Comparison of ENCODE assay signal across 15 cellular contexts in genomic region chr1:28190337-28190979, GRCh38. TPM values are rescaled to one million over a fixed set of nuclear protein-coding genes. Genes with fewer than 3 reads are reported as not detected.
A peak's percentile ranks its signal among the peaks of the same experiment; 100 is the strongest.
DNase-seq lines count a peak whose midpoint lies in the region; TF ChIP-seq lines count a peak whose summit lies in the region.
"Had no signal": no experiment of that assay in that cellular context is flagged by ENCODE, and none has a peak within 500 bp of the region (broad histone marks: within the 10 kb centered on the region; RNA-seq: fewer than 3 reads in every experiment).

No MANE protein-coding gene starts in this region.

- no peak overlapping the region for H3K27ac ChIP-seq in vagina
- H3K27ac ChIP-seq: suprapubic skin had no signal

- no peak overlapping the region for H3K4me3 ChIP-seq in vagina
- H3K4me3 ChIP-seq: suprapubic skin had no signal

- H3K36me3 ChIP-seq in vagina: no peaks in the 10 kb centered on the region
- H3K36me3 ChIP-seq: suprapubic skin had no signal

- H3K27me3 Mint-ChIP-seq in chondrocyte (ENCODE audit: low read depth) (no peaks in the 10 kb centered on the region), nephron progenitor cell (ENCODE audit: low read depth, poor library complexity) (peaks cover 3% of the 10 kb centered on the region)
- H3K27me3 Mint-ChIP-seq: activated B cell treated with CpG ODN at 0.5 μM for 24 hours; central memory CD8-positive, alpha-beta T cell had no signal

- peaks cover 7% of the 10 kb centered on the region for H3K4me1 Mint-ChIP-seq in chondrocyte (ENCODE audit: low read depth)
- peaks cover 20% of the 10 kb centered on the region for H3K4me1 Mint-ChIP-seq in nephron progenitor cell
- H3K4me1 Mint-ChIP-seq: activated B cell treated with CpG ODN at 0.5 μM for 24 hours had no signal

- no peak for TF ChIP-seq POLR2A in vagina (IDR thresholded peaks at IDR 0.05)

- H3K9me3 Mint-ChIP-seq in chondrocyte (ENCODE audit: low read depth) (no peaks in the 10 kb centered on the region), nephron progenitor cell (no peaks in the 10 kb centered on the region)
- H3K9me3 Mint-ChIP-seq: activated B cell treated with CpG ODN at 0.5 μM for 24 hours; activated naive CD4-positive, alpha-beta T cell treated with anti-CD3 and anti-CD28 coated beads, Interleukin-2, amount 50 U/mL, for 72 hours; CD4-positive, CD25-positive, alpha-beta regulatory T cell; central memory CD8-positive, alpha-beta T cell had no signal

- TF ChIP-seq CTCF in chondrocyte (IDR thresholded peaks at IDR 0.05): no peak
- TF ChIP-seq CTCF in nephron progenitor cell (IDR thresholded peaks at IDR 0.05): no peak
- TF ChIP-seq CTCF in vagina (IDR thresholded peaks at IDR 0.05): no peak

- DNase-seq in EL (peak; percentile 29), MV-4-11 (lab: John Stamatoyannopoulos, UW) (peak; percentile 70), chondrocyte (ENCODE audit: low spot score) (no peak), nephron progenitor cell (no peak), midbrain (lab: John Stamatoyannopoulos, UW) (no peak), occipital lobe (lab: John Stamatoyannopoulos, UW) (no peak), vagina (ENCODE audit: extremely low spot score in 2 of 2) (no peak)
- DNase-seq: activated B cell treated with CpG ODN at 0.5 μM for 24 hours; CD4-positive, CD25-positive, alpha-beta regulatory T cell; NCI-H1092; SW 1271 had no signal

- no peaks in the 10 kb centered on the region for H3K27me3 ChIP-seq in vagina
- H3K27me3 ChIP-seq: suprapubic skin had no signal

- no peaks in the 10 kb centered on the region for H3K36me3 Mint-ChIP-seq in chondrocyte (ENCODE audit: low read depth)
- H3K36me3 Mint-ChIP-seq in nephron progenitor cell (ENCODE audit: low read depth): no peaks in the 10 kb centered on the region
- H3K36me3 Mint-ChIP-seq: activated naive CD4-positive, alpha-beta T cell treated with anti-CD3 and anti-CD28 coated beads, Interleukin-2, amount 50 U/mL, for 72 hours had no signal

- H3K27ac Mint-ChIP-seq in chondrocyte (ENCODE audit: unreplicated experiment) (peak overlapping the region; percentile 43), nephron progenitor cell (peak overlapping the region; percentile 38)
- H3K27ac Mint-ChIP-seq: activated B cell treated with CpG ODN at 0.5 μM for 24 hours; activated naive CD4-positive, alpha-beta T cell treated with anti-CD3 and anti-CD28 coated beads, Interleukin-2, amount 50 U/mL, for 72 hours; CD4-positive, CD25-positive, alpha-beta regulatory T cell had no signal

- no peaks in the 10 kb centered on the region for H3K9me3 ChIP-seq in vagina
- H3K9me3 ChIP-seq: suprapubic skin had no signal

- intact Hi-C loops in vagina (cut with DNase I): no loop called here

- H3K4me3 Mint-ChIP-seq in chondrocyte (ENCODE audit: unreplicated experiment) (no peak overlapping the region), nephron progenitor cell (no peak overlapping the region)
- H3K4me3 Mint-ChIP-seq: activated B cell treated with CpG ODN at 0.5 μM for 24 hours; CD4-positive, CD25-positive, alpha-beta regulatory T cell; central memory CD8-positive, alpha-beta T cell had no signal

- peaks cover 7% of the 10 kb centered on the region for H3K4me1 ChIP-seq in vagina

RNA-seq across cellular contexts. Expression of gene PTAFR, which starts 14.0 kb away (rescaled TPM):
- total RNA-seq in chondrocyte: 0.07 to 0.10 TPM in 2 of 3 replicates, not detected in the other
- 4.7 TPM for total RNA-seq in occipital lobe
- total RNA-seq in vagina: 1.2 TPM
- total RNA-seq: glomerular endothelial cell had no signal

RNA-seq across cellular contexts. Expression of gene DNAJC8, which starts 42.4 kb away (rescaled TPM):
- total RNA-seq in chondrocyte (69.2 to 85.6 TPM (median 72.8 TPM) in 3 replicates), occipital lobe (36.7 TPM), vagina (84.2 TPM)

RNA-seq across cellular contexts. Expression of gene ATP5IF1, which starts 45.5 kb away (rescaled TPM):
- total RNA-seq in chondrocyte: 125 to 175 TPM (median 137 TPM) in 3 replicates
- 34.5 TPM for total RNA-seq in occipital lobe
- total RNA-seq in vagina: 224 TPM

Comparison
In these comparisons a context has a peak if more than half of its experiments do, and no peak if none do; other contexts are left out.
1. DNase-seq: peak in EL (single experiment) and MV-4-11 (single experiment); none in chondrocyte (single experiment), nephron progenitor cell (single experiment), midbrain (single experiment), occipital lobe (single experiment) and vagina (0 of 2).